ENCODE assay signal across 22 cellular contexts in genomic region chr2:182077023-182077422, GRCh38.
DNase-seq lines count a peak whose midpoint lies in the region; ATAC-seq and TF ChIP-seq lines count a peak whose summit lies in the region.
"Had no signal": no experiment of that assay in that cellular context is flagged by ENCODE, and none has a peak within 500 bp of the region (broad histone marks: within the 10 kb centered on the region; RNA-seq: fewer than 3 reads in every experiment).

No MANE protein-coding gene starts in this region.

- H3K27ac ChIP-seq in 22Rv1: peak overlapping the region; percentile 92
- H3K27ac ChIP-seq in OCI-LY1 (ENCODE audit: low read depth, low read length, poor library complexity, severe bottlenecking): no peak overlapping the region
- H3K27ac ChIP-seq: brain microvascular endothelial cell, coronary artery, SJSA1 had no signal

- no peaks in the 10 kb centered on the region for H3K36me3 Mint-ChIP-seq in activated CD4-positive, alpha-beta memory T cell treated with anti-CD3 and anti-CD28 coated beads, Interleukin-2, amount 10 ng/mL, durations not matched to agents 7 days and 5 days (ENCODE audit: low read depth)

- peaks cover 6% of the 10 kb centered on the region for H3K4me1 ChIP-seq in OCI-LY1 (ENCODE audit: insufficient read depth, low read length, severe bottlenecking)

- no peaks in the 10 kb centered on the region for H3K79me2 ChIP-seq in OCI-LY1 (ENCODE audit: insufficient read depth, low read length)

- no peak for ATAC-seq in HG02981 (IDR thresholded peaks at IDR 0.05; ENCODE audit: unreplicated experiment)
- ATAC-seq: activated CD8-positive, alpha-beta T cell treated with anti-CD3 and anti-CD28 coated beads, Interleukin-2, amount 10 ng/mL, durations not matched to agents 7 days and 5 days; activated naive CD8-positive, alpha-beta T cell treated with anti-CD3 and anti-CD28 coated beads, Interleukin-2, amount 50 U/mL, for 24 hours; effector memory CD8-positive, alpha-beta T cell; stimulated activated naive CD8-positive, alpha-beta T cell treated with anti-CD3 and anti-CD28 coated beads, Interleukin-15, Interleukin-2, amounts not matched to agents 100 U/mL and 50 U/mL, for 24 hours had no signal

- TF ChIP-seq CTCF in 22Rv1 (IDR thresholded peaks at IDR 0.05): no peak
- no peak for TF ChIP-seq CTCF in OCI-LY1 (IDR thresholded peaks at IDR 0.05; ENCODE audit: low read length)

- no peaks in the 10 kb centered on the region for H3F3A ChIP-seq in OCI-LY1 (ENCODE audit: insufficient read depth, low read length)

- POLR2A ChIA-PET in activated CD4-positive, alpha-beta memory T cell treated with anti-CD3 and anti-CD28 coated beads, Interleukin-2, amount 10 ng/mL, durations not matched to agents 7 days and 5 days (lab: Charles Lee): no interaction called here

- no peaks in the 10 kb centered on the region for H3K36me3 ChIP-seq in OCI-LY1 (ENCODE audit: insufficient read depth, low read length)
- H3K36me3 ChIP-seq: brain microvascular endothelial cell, gastroesophageal sphincter, SJSA1 had no signal

- H3K4me3 ChIP-seq in OCI-LY1 (ENCODE audit: low read depth, low read length, poor library complexity, severe bottlenecking): no peak overlapping the region
- H3K4me3 ChIP-seq: coronary artery, gastroesophageal sphincter, lung, SJSA1 had no signal

- no peaks in the 10 kb centered on the region for H3K4me1 Mint-ChIP-seq in activated CD4-positive, alpha-beta memory T cell treated with anti-CD3 and anti-CD28 coated beads, Interleukin-2, amount 10 ng/mL, durations not matched to agents 7 days and 5 days
- H3K4me1 Mint-ChIP-seq: activated naive CD8-positive, alpha-beta T cell treated with anti-CD3 and anti-CD28 coated beads, Interleukin-2, amount 50 U/mL, for 24 hours had no signal

- H4K20me1 ChIP-seq in OCI-LY1 (ENCODE audit: insufficient read depth, low read length): no peaks in the 10 kb centered on the region

- no peaks in the 10 kb centered on the region for H3K27me3 ChIP-seq in OCI-LY1 (ENCODE audit: insufficient read depth, low read length)
- H3K27me3 ChIP-seq: brain microvascular endothelial cell, gastroesophageal sphincter, SJSA1 had no signal

- H3K9ac ChIP-seq in OCI-LY1 (ENCODE audit: low read length): no peak overlapping the region

- 0 out of 2 replicates have a peak overlapping the region, but pooled peaks have one; percentile 50 for H2AFZ ChIP-seq in OCI-LY1 (ENCODE audit: low read length)

- H3K27ac Mint-ChIP-seq in activated CD4-positive, alpha-beta memory T cell treated with anti-CD3 and anti-CD28 coated beads, Interleukin-2, amount 10 ng/mL, durations not matched to agents 7 days and 5 days: no peak overlapping the region
- H3K27ac Mint-ChIP-seq: activated CD8-positive, alpha-beta T cell treated with anti-CD3 and anti-CD28 coated beads, Interleukin-2, amount 10 ng/mL, durations not matched to agents 7 days and 5 days; activated naive CD8-positive, alpha-beta T cell treated with anti-CD3 and anti-CD28 coated beads, Interleukin-2, amount 50 U/mL, for 24 hours; effector memory CD8-positive, alpha-beta T cell; T-helper 1 cell treated with Interleukin-12 subunit alpha and Interleukin-12 subunit beta and Interleukin-4 antibody, amounts not matched to agents 30 μg/mL and 1 μg/mL, for 36 hours had no signal

- H3K9me3 Mint-ChIP-seq in activated CD4-positive, alpha-beta memory T cell treated with anti-CD3 and anti-CD28 coated beads, Interleukin-2, amount 10 ng/mL, durations not matched to agents 7 days and 5 days: no peaks in the 10 kb centered on the region
- H3K9me3 Mint-ChIP-seq: activated naive CD8-positive, alpha-beta T cell treated with anti-CD3 and anti-CD28 coated beads, Interleukin-2, amount 50 U/mL, for 24 hours; effector memory CD8-positive, alpha-beta T cell; T-helper 1 cell treated with Interleukin-12 subunit alpha and Interleukin-12 subunit beta and Interleukin-4 antibody, amounts not matched to agents 30 μg/mL and 1 μg/mL, for 36 hours had no signal

- no peaks in the 10 kb centered on the region for H3K9me2 ChIP-seq in OCI-LY1 (ENCODE audit: low read depth, low read length)

- peak; percentile 31 for DNase-seq in HCEC 1CT
- DNase-seq in fibroblast of gingiva (ENCODE audit: low read depth): peak; percentile 64
- DNase-seq in NCI-H2196 (lab: John Stamatoyannopoulos, UW; ENCODE audit: unreplicated experiment): no peak
- no peak for DNase-seq in T-helper 1 cell
- DNase-seq in activated CD4-positive, alpha-beta memory T cell treated with anti-CD3 and anti-CD28 coated beads, Interleukin-2, amount 10 ng/mL, durations not matched to agents 7 days and 5 days: no peak
- DNase-seq: activated CD4-positive, alpha-beta T cell treated with anti-CD3 and anti-CD28 coated beads for 1 hour; activated gamma-delta T cell treated with Interleukin-2 at 50 U/mL for 16 hours; activated T-cell treated with anti-CD3 and anti-CD28 coated beads for 4 hours; effector memory CD8-positive, alpha-beta T cell; kidney had no signal

- CTCF ChIA-PET in activated CD4-positive, alpha-beta memory T cell treated with anti-CD3 and anti-CD28 coated beads, Interleukin-2, amount 10 ng/mL, durations not matched to agents 7 days and 5 days (lab: Charles Lee): interaction anchor here (1.0 to 2.4 kb wide), 5 partner anchors 11 to 362 kb away, joined by 3 to 10 read pairs (median 5); no protein-coding TSS in a partner anchor

- no peaks in the 10 kb centered on the region for H3K9me3 ChIP-seq in OCI-LY1 (ENCODE audit: low read length)
- H3K9me3 ChIP-seq: gastroesophageal sphincter, SJSA1 had no signal

- H3K4me2 ChIP-seq in OCI-LY1 (ENCODE audit: low read length): no peak overlapping the region

- H3K27me3 Mint-ChIP-seq in activated CD4-positive, alpha-beta memory T cell treated with anti-CD3 and anti-CD28 coated beads, Interleukin-2, amount 10 ng/mL, durations not matched to agents 7 days and 5 days: peaks cover 4% of the 10 kb centered on the region

- no peak overlapping the region for H3K4me3 Mint-ChIP-seq in activated CD4-positive, alpha-beta memory T cell treated with anti-CD3 and anti-CD28 coated beads, Interleukin-2, amount 10 ng/mL, durations not matched to agents 7 days and 5 days
- H3K4me3 Mint-ChIP-seq: activated CD8-positive, alpha-beta T cell treated with anti-CD3 and anti-CD28 coated beads, Interleukin-2, amount 10 ng/mL, durations not matched to agents 7 days and 5 days; activated naive CD8-positive, alpha-beta T cell treated with anti-CD3 and anti-CD28 coated beads, Interleukin-2, amount 50 U/mL, for 24 hours; effector memory CD8-positive, alpha-beta T cell; T-helper 1 cell treated with Interleukin-12 subunit alpha and Interleukin-12 subunit beta and Interleukin-4 antibody, amounts not matched to agents 30 μg/mL and 1 μg/mL, for 36 hours had no signal

Comparison
In these comparisons a context has a peak if more than half of its experiments do, and no peak if none do; other contexts are left out.
1. DNase-seq: peak in HCEC 1CT (single experiment) and fibroblast of gingiva (single experiment); none in NCI-H2196 (single experiment), T-helper 1 cell (0 of 5) and activated CD4-positive, alpha-beta memory T cell treated with anti-CD3 and anti-CD28 coated beads, Interleukin-2, amount 10 ng/mL, durations not matched to agents 7 days and 5 days (single experiment).